In genomic region chr4:56435001-56435747, GRCh38 we compare ENCODE assay signal across 8 cellular contexts. TPM values are rescaled to one million over a fixed set of nuclear protein-coding genes. Genes with fewer than 3 reads are reported as not detected.
DNase-seq lines count a peak whose midpoint lies in the region; ATAC-seq and TF ChIP-seq lines count a peak whose summit lies in the region.

TSS of gene PPAT (minus strand) at chr4:56435615. CDS start at chr4:56435477, 138 bp downstream.

- WGBS in upper lobe of left lung, 2 donors = 2% methylated on average over 11 to 24 of the region's 62 CpGs

- H3K27ac ChIP-seq in parathyroid adenoma = peak within 1 kb of the TSS; percentile 97
- peak within 1 kb of the TSS; percentile 85 to 94 (median 90) for H3K27ac ChIP-seq in upper lobe of left lung

- TF ChIP-seq CTCF in parathyroid adenoma (IDR thresholded peaks at IDR 0.05) = peak; percentile 39
- peak; percentile 36 to 73 (median 57) for TF ChIP-seq CTCF in upper lobe of left lung (IDR thresholded peaks at IDR 0.05)

- H3K79me2 ChIP-seq in parathyroid adenoma = no peaks in the 10 kb centered on the region

- H3K4me2 ChIP-seq in parathyroid adenoma (ENCODE audit: low read length) = peak within 1 kb of the TSS; percentile 100

- no peaks in the 10 kb centered on the region for H3K4me1 ChIP-seq in parathyroid adenoma
- H3K4me1 ChIP-seq in upper lobe of left lung = peaks cover 5 to 30% (median 14%) of the 10 kb centered on the region in 4 donors

- ATAC-seq in HG02610 (IDR thresholded peaks at IDR 0.05; ENCODE audit: unreplicated experiment) (peak; percentile 80), Right ventricle myocardium inferior (peak; percentile 98), upper lobe of left lung (ENCODE audit: low FRiP score in 2 of 2) (peak; percentile 97 to 99)

- H3K9me3 ChIP-seq in parathyroid adenoma (ENCODE audit: control insufficient read depth, low read length) (no peaks in the 10 kb centered on the region), upper lobe of left lung (no peaks in the 10 kb centered on the region)

- TF ChIP-seq EP300 in upper lobe of left lung (IDR thresholded peaks at IDR 0.05) = no peak

- peak; percentile 64 for TF ChIP-seq POLR2A in GM10847 (IDR thresholded peaks at IDR 0.05; ENCODE audit: extremely low read depth, insufficient read length)
- TF ChIP-seq POLR2A in upper lobe of left lung (IDR thresholded peaks at IDR 0.05) = peak in 1 of 4 donors; percentile 48

- H3K4me3 ChIP-seq in parathyroid adenoma (ENCODE audit: low read depth, low read length) = peak within 1 kb of the TSS; percentile 98
- H3K4me3 ChIP-seq in upper lobe of left lung = peak within 1 kb of the TSS; percentile 44 to 87 (median 80)

- H3K36me3 ChIP-seq in parathyroid adenoma (ENCODE audit: control insufficient read depth, insufficient read depth, low read length) = no peaks in the 10 kb centered on the region
- no peaks in the 10 kb centered on the region for H3K36me3 ChIP-seq in upper lobe of left lung

- H3K27me3 ChIP-seq in parathyroid adenoma (ENCODE audit: control insufficient read depth, insufficient read depth, low read length) (no peaks in the 10 kb centered on the region), upper lobe of left lung (no peaks in the 10 kb centered on the region)

- DNase-seq in NCI-H1105 treated with DMSO at 0.1 percent for 48 hours (lab: John Stamatoyannopoulos, UW) (peak; percentile 85), SW 1271 (lab: John Stamatoyannopoulos, UW) (peak; percentile 84 to 89), Right ventricle myocardium inferior (ENCODE audit: missing footprints) (peak; percentile 99), upper lobe of left lung (peak; percentile 99 to 100)
- DNase-seq in activated naive CD8-positive, alpha-beta T cell treated with anti-CD3 and anti-CD28 coated beads, Interleukin-2, amount 50 U/mL, for 16 hours (ENCODE audit: low read depth, low spot score) = peak; percentile 96

- intact Hi-C loops in Right ventricle myocardium inferior (cut with DNase I) = loop anchor here (10.0 kb wide), 1 partner anchor 470 kb away; the partner anchor contains the start of gene REST

- H3K9ac ChIP-seq in parathyroid adenoma = peak within 1 kb of the TSS; percentile 28

- H2AFZ ChIP-seq in parathyroid adenoma = peak within 1 kb of the TSS; percentile 90

RNA-seq across cellular contexts. Expression of gene PPAT, which starts in this region (rescaled TPM):
- total RNA-seq in Right ventricle myocardium inferior (3.1 TPM), upper lobe of left lung (1 to 10 TPM in 5 of 6 donors, under 1 TPM in 1; 0.44 to 6.3 (median 5.4) TPM)

Comparison
In these comparisons a context has a peak if more than half of its experiments do, and no peak if none do; other contexts are left out.
1. Peak in every context shown above with its lines: DNase-seq, ATAC-seq, H3K4me3 ChIP-seq and H3K27ac ChIP-seq.